Comparison of ENCODE assay signal across 12 cellular contexts in the genomic region with DNA sequence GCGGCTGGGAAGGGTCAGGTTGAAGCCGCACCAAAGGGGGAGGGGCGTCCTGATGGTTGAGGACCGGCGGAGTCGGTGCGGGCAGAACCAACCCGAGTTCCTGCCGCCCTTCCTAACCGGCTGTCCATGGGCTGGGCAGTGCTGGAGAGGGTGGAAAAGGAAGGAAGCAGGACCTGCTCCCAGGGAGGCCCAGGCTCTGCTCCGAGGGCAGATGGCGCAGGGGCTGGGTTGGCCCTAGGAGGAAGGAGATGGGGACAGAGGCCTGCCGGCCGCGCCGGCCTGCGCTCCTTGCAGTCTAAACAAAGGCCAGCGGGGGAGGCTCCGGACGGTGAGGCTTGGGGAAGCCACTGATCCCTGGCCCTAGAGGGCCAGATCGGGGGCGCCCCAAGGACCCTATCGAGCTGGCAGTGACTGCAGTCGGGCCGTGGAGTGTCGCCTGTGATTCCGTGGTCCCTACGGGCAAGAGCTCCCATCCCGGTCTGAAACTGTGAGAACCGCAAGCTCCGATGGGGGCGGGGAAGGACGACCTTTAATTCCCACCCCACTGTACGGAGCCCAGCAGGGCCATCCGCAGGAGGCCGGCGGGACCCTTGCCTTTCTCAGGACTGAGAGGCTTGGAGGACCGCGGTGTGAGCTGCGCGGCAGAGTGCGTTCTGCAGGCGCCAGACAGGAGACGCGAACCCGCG. TPM values are rescaled to one million over a fixed set of nuclear protein-coding genes. Genes with fewer than 3 reads are reported as not detected.
DNase-seq lines count a peak whose midpoint lies in the region; ATAC-seq lines count a peak whose summit lies in the region.
"Had no signal": no experiment of that assay in that cellular context is flagged by ENCODE, and none has a peak within 500 bp of the region (broad histone marks: within the 10 kb centered on the region; RNA-seq: fewer than 3 reads in every experiment).

No MANE protein-coding gene starts in this region.

- H3K36me3 ChIP-seq in iPS-15b (ENCODE audit: control insufficient read depth, insufficient read depth, low read length): no peaks in the 10 kb centered on the region
- H3K36me3 ChIP-seq: prostate gland had no signal

- H3K4me1 Mint-ChIP-seq in activated naive CD4-positive, alpha-beta T cell treated with anti-CD3 and anti-CD28 coated beads, Interleukin-2, amount 50 U/mL, for 24 hours: peaks cover 16% of the 10 kb centered on the region
- peaks cover 24 to 57% of the 10 kb centered on the region in 2 donors for H3K4me1 Mint-ChIP-seq in stimulated activated naive B cell treated with anti-CD40 and anti-IgM and Interleukin-4, amounts not matched to agents 10 μg/mL and 1 μg/mL and 100 μg/mL, for 72 hours

- no peak for DNase-seq in activated naive CD4-positive, alpha-beta T cell treated with anti-CD3 and anti-CD28 coated beads, Interleukin-2, amount 50 U/mL, for 16 hours
- peak; percentile 21 for DNase-seq in RPMI7951 (ENCODE audit: low read depth)
- no peak for DNase-seq in stimulated activated naive B cell treated with anti-CD40 and anti-IgM and Interleukin-4, amounts not matched to agents 10 μg/mL and 1 μg/mL and 100 μg/mL, for 72 hours
- no peak for DNase-seq in GM19240 (ENCODE audit: insufficient read length, low spot score)
- no peak for DNase-seq in NCI-H1105 treated with DMSO at 0.1 percent for 48 hours (lab: John Stamatoyannopoulos, UW)
- no peak for DNase-seq in NCI-H128 (lab: John Stamatoyannopoulos, UW; ENCODE audit: unreplicated experiment)
- DNase-seq: effector CD8-positive, alpha-beta T cell had no signal

- H3K27me3 Mint-ChIP-seq in activated naive CD4-positive, alpha-beta T cell treated with anti-CD3 and anti-CD28 coated beads, Interleukin-2, amount 50 U/mL, for 24 hours: peaks cover 20% of the 10 kb centered on the region
- peaks cover 64 to 88% of the 10 kb centered on the region in 2 donors for H3K27me3 Mint-ChIP-seq in stimulated activated naive B cell treated with anti-CD40 and anti-IgM and Interleukin-4, amounts not matched to agents 10 μg/mL and 1 μg/mL and 100 μg/mL, for 72 hours

- H3K9me3 ChIP-seq in iPS-15b (ENCODE audit: control insufficient read depth, insufficient read depth, low read length): no peaks in the 10 kb centered on the region
- H3K9me3 ChIP-seq: prostate gland had no signal

- H3K9ac ChIP-seq in iPS-15b (ENCODE audit: low read depth, low read length): no peak overlapping the region

- ATAC-seq in stimulated activated naive B cell treated with anti-CD40 and anti-IgM and Interleukin-4, amounts not matched to agents 10 μg/mL and 1 μg/mL and 100 μg/mL, for 72 hours (replicated peaks): no peak

- H3K27ac Mint-ChIP-seq in activated naive CD4-positive, alpha-beta T cell treated with anti-CD3 and anti-CD28 coated beads, Interleukin-2, amount 50 U/mL, for 24 hours: peak overlapping the region; percentile 79
- peak overlapping the region; percentile 75 for H3K27ac Mint-ChIP-seq in stimulated activated naive B cell treated with anti-CD40 and anti-IgM and Interleukin-4, amounts not matched to agents 10 μg/mL and 1 μg/mL and 100 μg/mL, for 72 hours
- H3K27ac Mint-ChIP-seq: CD4-positive, CD25-positive, alpha-beta regulatory T cell had no signal

- H3K27me3 ChIP-seq in iPS-15b (ENCODE audit: control insufficient read depth, insufficient read depth, low read length): peaks cover 40% of the 10 kb centered on the region

- no peaks in the 10 kb centered on the region for H3K36me3 Mint-ChIP-seq in activated naive CD4-positive, alpha-beta T cell treated with anti-CD3 and anti-CD28 coated beads, Interleukin-2, amount 50 U/mL, for 24 hours
- peaks cover 3% of the 10 kb centered on the region in 2 donors for H3K36me3 Mint-ChIP-seq in stimulated activated naive B cell treated with anti-CD40 and anti-IgM and Interleukin-4, amounts not matched to agents 10 μg/mL and 1 μg/mL and 100 μg/mL, for 72 hours
- H3K36me3 Mint-ChIP-seq: CD4-positive, CD25-positive, alpha-beta regulatory T cell had no signal

- H3K4me3 ChIP-seq in iPS-15b (ENCODE audit: low read depth, low read length): peak overlapping the region; percentile 41
- H3K4me3 ChIP-seq: prostate gland, SK-N-MC had no signal

- peaks cover 7% of the 10 kb centered on the region for H3K4me1 ChIP-seq in iPS-15b (ENCODE audit: control insufficient read depth, insufficient read depth, low read length)

- H3K9me3 Mint-ChIP-seq in activated naive CD4-positive, alpha-beta T cell treated with anti-CD3 and anti-CD28 coated beads, Interleukin-2, amount 50 U/mL, for 24 hours: no peaks in the 10 kb centered on the region
- no peaks in the 10 kb centered on the region for H3K9me3 Mint-ChIP-seq in stimulated activated naive B cell treated with anti-CD40 and anti-IgM and Interleukin-4, amounts not matched to agents 10 μg/mL and 1 μg/mL and 100 μg/mL, for 72 hours

- peak overlapping the region; percentile 74 for H3K4me3 Mint-ChIP-seq in activated naive CD4-positive, alpha-beta T cell treated with anti-CD3 and anti-CD28 coated beads, Interleukin-2, amount 50 U/mL, for 24 hours
- H3K4me3 Mint-ChIP-seq in stimulated activated naive B cell treated with anti-CD40 and anti-IgM and Interleukin-4, amounts not matched to agents 10 μg/mL and 1 μg/mL and 100 μg/mL, for 72 hours: peak overlapping the region; percentile 68 to 69

RNA-seq across cellular contexts. Expression of a gene that starts 39.3 kb away (rescaled TPM):
- total RNA-seq in RPMI7951 (2014; rRNA removed; shearing (Covaris generic)): 21.2 and 22.1 TPM in 2 replicates

RNA-seq across cellular contexts. Expression of a gene that starts 59.1 kb away (rescaled TPM):
- not detected in 2 replicates for total RNA-seq in RPMI7951 (2014; rRNA removed; shearing (Covaris generic))
- total RNA-seq: CD4-positive, CD25-positive, alpha-beta regulatory T cell; prostate gland had no signal
